In the genomic region with DNA sequence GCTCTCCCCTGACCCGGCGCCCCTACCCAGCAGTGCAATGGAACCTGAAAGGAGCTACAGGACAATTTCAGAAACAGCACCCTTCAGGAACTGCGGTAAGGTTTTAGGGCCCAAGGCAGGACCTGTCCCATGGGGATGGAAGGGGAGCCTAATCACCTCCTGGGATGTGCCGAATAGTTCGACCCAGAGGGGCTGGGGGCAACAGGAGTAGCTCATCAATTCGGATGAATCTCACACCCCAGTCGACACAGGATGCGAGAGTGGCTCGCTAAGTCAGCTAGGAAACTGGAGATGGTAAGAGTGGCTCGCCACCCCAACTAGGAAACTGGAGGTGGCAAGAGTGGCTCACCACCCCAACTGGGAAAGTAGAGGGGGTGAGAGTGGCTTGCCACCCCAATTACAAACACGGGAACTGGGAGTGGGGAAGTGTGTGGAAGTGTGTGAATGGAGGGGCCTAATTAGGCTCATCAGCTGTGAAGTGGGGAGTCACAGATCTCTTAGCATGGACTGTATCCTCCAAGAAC, we compare ENCODE assay signal across 2 cellular contexts.
TF ChIP-seq lines count a peak whose summit lies in the region.

No MANE protein-coding gene starts in this region.

TF ChIP-seq in GM23338, 12 proteins besides CTCF, POLR2A, EP300 and RAD21:
- no peak for TF ChIP-seq EZH2 (IDR thresholded peaks at IDR 0.05; ENCODE audit: low read depth, unreplicated experiment)

TF ChIP-seq in H1, 55 proteins besides CTCF, POLR2A, EP300 and RAD21:
- TF ChIP-seq SAP30 (IDR thresholded peaks at IDR 0.05; ENCODE audit: insufficient read depth, insufficient replicate concordance, low read length) (no peak), TBP (IDR thresholded peaks at IDR 0.05; ENCODE audit: low read depth, low read length) (no peak), EGR1 (IDR thresholded peaks at IDR 0.05; ENCODE audit: borderline replicate concordance, low read depth, low read length) (no peak), SUZ12 (IDR thresholded peaks at IDR 0.05; ENCODE audit: low read length) (no peak), SIX5 (IDR thresholded peaks at IDR 0.05; ENCODE audit: low read depth, low read length) (no peak), NRF1 (IDR thresholded peaks at IDR 0.05; ENCODE audit: low read depth, low read length) (no peak), HDAC6 (IDR thresholded peaks at IDR 0.05; ENCODE audit: low read depth, low read length) (no peak), POLR2AphosphoS5 (IDR thresholded peaks at IDR 0.05; ENCODE audit: low read depth, low read length) (no peak), YY1 (IDR thresholded peaks at IDR 0.05; ENCODE audit: low read depth, low read length) (no peak), FOSL1 (IDR thresholded peaks at IDR 0.05; ENCODE audit: insufficient read depth, low read depth, low read length) (no peak), SRF (IDR thresholded peaks at IDR 0.05; ENCODE audit: low read depth, low read length) (no peak), CBX5 (IDR thresholded peaks at IDR 0.05; ENCODE audit: low read depth, low read length) (no peak), SIRT6 (IDR thresholded peaks at IDR 0.05; ENCODE audit: low read length) (no peak)
- TF ChIP-seq, protein P1, sequence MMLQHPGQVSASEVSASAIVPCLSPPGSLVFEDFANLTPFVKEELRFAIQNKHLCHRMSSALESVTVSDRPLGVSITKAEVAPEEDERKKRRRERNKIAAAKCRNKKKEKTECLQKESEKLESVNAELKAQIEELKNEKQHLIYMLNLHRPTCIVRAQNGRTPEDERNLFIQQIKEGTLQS (IDR thresholded peaks at IDR 0.05; ENCODE audit: insufficient read depth, low read depth, low read length) = no peak
